Comparison of ENCODE assay signal across 24 cellular contexts in the genomic region with DNA sequence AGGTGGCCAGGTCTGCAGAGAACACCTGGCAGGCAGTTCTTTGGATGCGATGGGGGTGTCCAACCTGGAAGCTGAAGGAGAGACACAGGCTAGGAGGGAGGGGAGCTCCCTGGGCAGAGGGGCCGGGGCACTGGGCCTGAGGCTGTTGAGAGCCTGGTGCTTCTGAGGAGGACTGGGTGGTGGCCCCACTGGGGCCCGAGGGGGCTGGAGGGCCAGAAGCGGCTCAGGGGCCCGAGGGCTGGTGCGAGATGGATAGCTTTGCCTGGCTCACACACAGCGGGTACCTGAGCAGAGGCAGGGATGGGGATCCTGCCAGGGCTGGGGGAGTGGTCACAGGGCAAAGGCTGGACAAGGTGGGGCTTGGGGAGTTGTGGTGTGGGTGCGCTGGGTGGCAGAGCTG. TPM values are rescaled to one million over a fixed set of nuclear protein-coding genes. Genes with fewer than 3 reads are reported as not detected.
"Had no signal": no experiment of that assay in that cellular context is flagged by ENCODE, and none has a peak within 500 bp of the region (broad histone marks: within the 10 kb centered on the region; RNA-seq: fewer than 3 reads in every experiment).

No MANE protein-coding gene starts in this region.

- H3K27me3 ChIP-seq: heart right ventricle, right atrium auricular region, thyroid gland had no signal

- H3K36me3 ChIP-seq: esophagus squamous epithelium, heart right ventricle, lower lobe of right lung, prostate gland, right atrium auricular region, stomach, thyroid gland had no signal

- H3K9me3 Mint-ChIP-seq: immature natural killer cell; natural killer cell; stimulated activated effector memory CD8-positive, alpha-beta T cell treated with anti-CD3 and anti-CD28 coated beads, Interleukin-12 subunit alpha, Interleukin-12 subunit beta, amount 100 ng/mL, for 72 hours had no signal

- H3K36me3 Mint-ChIP-seq: immature natural killer cell; natural killer cell; stimulated activated effector memory CD8-positive, alpha-beta T cell treated with anti-CD3 and anti-CD28 coated beads, Interleukin-12 subunit alpha, Interleukin-12 subunit beta, amount 100 ng/mL, for 72 hours had no signal

- H3K4me1 Mint-ChIP-seq: immature natural killer cell; natural killer cell; stimulated activated effector memory CD8-positive, alpha-beta T cell treated with anti-CD3 and anti-CD28 coated beads, Interleukin-12 subunit alpha, Interleukin-12 subunit beta, amount 100 ng/mL, for 72 hours had no signal

- H3K4me1 ChIP-seq: esophagus squamous epithelium, lower lobe of right lung, prostate gland, right atrium auricular region had no signal

- H3K4me3 ChIP-seq: esophagus squamous epithelium, heart right ventricle, lower lobe of right lung, prostate gland, right atrium auricular region, stomach, thyroid gland had no signal

- H3K27ac ChIP-seq: esophagus squamous epithelium, heart right ventricle, lower lobe of right lung, prostate gland, right atrium auricular region, stomach, thyroid gland had no signal

- H3K9me3 ChIP-seq: lower lobe of right lung, prostate gland, thyroid gland had no signal

- FAIRE-seq: urothelium cell line had no signal

- ATAC-seq: left ventricle myocardium superior; natural killer cell; stimulated activated effector memory CD8-positive, alpha-beta T cell treated with anti-CD3 and anti-CD28 coated beads, Interleukin-12 subunit alpha, Interleukin-12 subunit beta, amount 100 ng/mL, for 72 hours had no signal

- DNase-seq: cerebellar nuclear complex; cortex of kidney; effector CD4-positive, alpha-beta T cell; erythroblast; esophagus squamous epithelium; foreskin melanocyte; heart right ventricle; immature natural killer cell; kidney glomerular epithelial cell; left ventricle myocardium superior; lower lobe of right lung; natural killer cell; stimulated activated CD4-positive, alpha-beta T cell treated with anti-CD3 and anti-CD28 coated beads, Interleukin-2, amount 100 ng/mL, for 24 hours; stimulated activated CD4-positive, alpha-beta T cell treated with anti-CD3 and anti-CD28 coated beads, Interleukin-4, amount 100 ng/mL, for 24 hours; stimulated activated naive CD4-positive, alpha-beta T cell treated with Interleukin-2 at 50 U/mL for 16 hours; stomach; trophoblast cell had no signal

- H3K27ac Mint-ChIP-seq: immature natural killer cell; natural killer cell; stimulated activated effector memory CD8-positive, alpha-beta T cell treated with anti-CD3 and anti-CD28 coated beads, Interleukin-12 subunit alpha, Interleukin-12 subunit beta, amount 100 ng/mL, for 72 hours had no signal

- H3K4me3 Mint-ChIP-seq: immature natural killer cell; natural killer cell; stimulated activated effector memory CD8-positive, alpha-beta T cell treated with anti-CD3 and anti-CD28 coated beads, Interleukin-12 subunit alpha, Interleukin-12 subunit beta, amount 100 ng/mL, for 72 hours had no signal

RNA-seq across cellular contexts. Expression of a gene that starts 37.2 kb away (rescaled TPM):
- total RNA-seq: dermis microvascular lymphatic vessel endothelial cell, mononuclear cell had no signal
